In the genomic region with DNA sequence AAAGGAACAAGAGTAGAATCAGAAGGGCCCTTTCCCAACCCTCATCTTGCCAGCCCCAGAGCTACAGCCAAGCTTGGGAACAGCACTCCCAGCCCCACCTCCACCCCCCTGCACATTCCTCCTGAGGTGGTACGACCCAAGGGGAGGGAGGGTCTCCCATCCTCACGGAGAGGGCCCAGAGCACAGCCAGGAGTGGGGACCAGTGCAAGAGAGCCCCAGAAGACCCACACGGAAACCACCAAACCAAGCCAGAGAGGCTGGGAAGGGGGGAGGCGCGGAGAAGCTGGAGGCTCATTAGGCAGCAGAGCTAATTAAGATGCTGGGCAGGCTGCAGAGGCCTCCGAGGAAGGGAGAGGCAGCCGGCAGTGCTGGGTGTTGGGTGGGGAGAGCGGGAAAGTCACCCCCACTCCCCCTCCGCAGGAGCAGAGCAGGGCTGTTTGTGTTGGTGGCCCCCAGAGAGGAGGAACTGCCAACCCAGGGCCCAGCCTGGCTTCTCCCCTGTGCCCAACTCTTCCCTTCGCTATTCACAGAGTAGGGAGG, we compare ENCODE assay signal across 1 cellular context.
TF ChIP-seq lines count a peak whose summit lies in the region.

No MANE protein-coding gene starts in this region.

TF ChIP-seq in HepG2, 621 proteins besides CTCF, POLR2A, EP300 and RAD21:
- TF ChIP-seq NFIB (CRISPR knock-in tag; IDR thresholded peaks at IDR 0.05; ENCODE audit: borderline replicate concordance) (0 out of 2 replicates have a peak, but pooled peaks have one; percentile 53), SP4 (CRISPR knock-in tag; IDR thresholded peaks at IDR 0.05) (peak; percentile 24; the same call in 1 of the 2 replicates), ZSCAN21 (CRISPR knock-in tag; IDR thresholded peaks at IDR 0.05; ENCODE audit: borderline replicate concordance) (no peak), TGIF2 (CRISPR knock-in tag; IDR thresholded peaks at IDR 0.05) (no peak)
- TF ChIP-seq, protein P1, sequence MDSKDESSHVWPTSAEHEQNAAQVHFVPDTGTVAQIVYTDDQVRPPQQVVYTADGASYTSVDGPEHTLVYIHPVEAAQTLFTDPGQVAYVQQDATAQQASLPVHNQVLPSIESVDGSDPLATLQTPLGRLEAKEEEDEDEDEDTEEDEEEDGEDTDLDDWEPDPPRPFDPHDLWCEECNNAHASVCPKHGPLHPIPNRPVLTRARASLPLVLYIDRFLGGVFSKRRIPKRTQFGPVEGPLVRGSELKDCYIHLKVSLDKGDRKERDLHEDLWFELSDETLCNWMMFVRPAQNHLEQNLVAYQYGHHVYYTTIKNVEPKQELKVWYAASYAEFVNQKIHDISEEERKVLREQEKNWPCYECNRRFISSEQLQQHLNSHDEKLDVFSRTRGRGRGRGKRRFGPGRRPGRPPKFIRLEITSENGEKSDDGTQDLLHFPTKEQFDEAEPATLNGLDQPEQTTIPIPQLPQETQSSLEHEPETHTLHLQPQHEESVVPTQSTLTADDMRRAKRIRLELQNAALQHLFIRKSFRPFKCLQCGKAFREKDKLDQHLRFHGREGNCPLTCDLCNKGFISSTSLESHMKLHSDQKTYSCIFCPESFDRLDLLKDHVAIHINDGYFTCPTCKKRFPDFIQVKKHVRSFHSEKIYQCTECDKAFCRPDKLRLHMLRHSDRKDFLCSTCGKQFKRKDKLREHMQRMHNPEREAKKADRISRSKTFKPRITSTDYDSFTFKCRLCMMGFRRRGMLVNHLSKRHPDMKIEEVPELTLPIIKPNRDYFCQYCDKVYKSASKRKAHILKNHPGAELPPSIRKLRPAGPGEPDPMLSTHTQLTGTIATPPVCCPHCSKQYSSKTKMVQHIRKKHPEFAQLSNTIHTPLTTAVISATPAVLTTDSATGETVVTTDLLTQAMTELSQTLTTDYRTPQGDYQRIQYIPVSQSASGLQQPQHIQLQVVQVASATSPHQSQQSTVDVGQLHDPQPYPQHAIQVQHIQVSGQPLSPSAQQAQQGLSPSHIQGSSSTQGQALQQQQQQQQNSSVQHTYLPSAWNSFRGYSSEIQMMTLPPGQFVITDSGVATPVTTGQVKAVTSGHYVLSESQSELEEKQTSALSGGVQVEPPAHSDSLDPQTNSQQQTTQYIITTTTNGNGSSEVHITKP (CRISPR knock-in tag; IDR thresholded peaks at IDR 0.05; ENCODE audit: low read depth): peak; percentile 53; the same call in 1 of the 2 replicates
- TF ChIP-seq, protein P2, sequence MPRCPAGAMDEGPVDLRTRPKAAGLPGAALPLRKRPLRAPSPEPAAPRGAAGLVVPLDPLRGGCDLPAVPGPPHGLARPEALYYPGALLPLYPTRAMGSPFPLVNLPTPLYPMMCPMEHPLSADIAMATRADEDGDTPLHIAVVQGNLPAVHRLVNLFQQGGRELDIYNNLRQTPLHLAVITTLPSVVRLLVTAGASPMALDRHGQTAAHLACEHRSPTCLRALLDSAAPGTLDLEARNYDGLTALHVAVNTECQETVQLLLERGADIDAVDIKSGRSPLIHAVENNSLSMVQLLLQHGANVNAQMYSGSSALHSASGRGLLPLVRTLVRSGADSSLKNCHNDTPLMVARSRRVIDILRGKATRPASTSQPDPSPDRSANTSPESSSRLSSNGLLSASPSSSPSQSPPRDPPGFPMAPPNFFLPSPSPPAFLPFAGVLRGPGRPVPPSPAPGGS (CRISPR knock-in tag; IDR thresholded peaks at IDR 0.05): peak; percentile 33; the same call in 1 of the 2 replicates
- TF ChIP-seq, protein P3, sequence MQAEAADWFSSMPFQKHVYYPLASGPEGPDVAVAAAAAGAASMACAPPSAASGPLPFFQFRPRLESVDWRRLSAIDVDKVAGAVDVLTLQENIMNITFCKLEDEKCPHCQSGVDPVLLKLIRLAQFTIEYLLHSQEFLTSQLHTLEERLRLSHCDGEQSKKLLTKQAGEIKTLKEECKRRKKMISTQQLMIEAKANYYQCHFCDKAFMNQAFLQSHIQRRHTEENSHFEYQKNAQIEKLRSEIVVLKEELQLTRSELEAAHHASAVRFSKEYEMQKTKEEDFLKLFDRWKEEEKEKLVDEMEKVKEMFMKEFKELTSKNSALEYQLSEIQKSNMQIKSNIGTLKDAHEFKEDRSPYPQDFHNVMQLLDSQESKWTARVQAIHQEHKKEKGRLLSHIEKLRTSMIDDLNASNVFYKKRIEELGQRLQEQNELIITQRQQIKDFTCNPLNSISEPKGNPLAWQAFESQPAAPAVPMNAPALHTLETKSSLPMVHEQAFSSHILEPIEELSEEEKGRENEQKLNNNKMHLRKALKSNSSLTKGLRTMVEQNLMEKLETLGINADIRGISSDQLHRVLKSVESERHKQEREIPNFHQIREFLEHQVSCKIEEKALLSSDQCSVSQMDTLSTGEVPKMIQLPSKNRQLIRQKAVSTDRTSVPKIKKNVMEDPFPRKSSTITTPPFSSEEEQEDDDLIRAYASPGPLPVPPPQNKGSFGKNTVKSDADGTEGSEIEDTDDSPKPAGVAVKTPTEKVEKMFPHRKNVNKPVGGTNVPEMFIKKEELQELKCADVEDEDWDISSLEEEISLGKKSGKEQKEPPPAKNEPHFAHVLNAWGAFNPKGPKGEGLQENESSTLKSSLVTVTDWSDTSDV (CRISPR knock-in tag; IDR thresholded peaks at IDR 0.05): 0 out of 2 replicates have a peak, but pooled peaks have one; percentile 33
- TF ChIP-seq, protein P4, sequence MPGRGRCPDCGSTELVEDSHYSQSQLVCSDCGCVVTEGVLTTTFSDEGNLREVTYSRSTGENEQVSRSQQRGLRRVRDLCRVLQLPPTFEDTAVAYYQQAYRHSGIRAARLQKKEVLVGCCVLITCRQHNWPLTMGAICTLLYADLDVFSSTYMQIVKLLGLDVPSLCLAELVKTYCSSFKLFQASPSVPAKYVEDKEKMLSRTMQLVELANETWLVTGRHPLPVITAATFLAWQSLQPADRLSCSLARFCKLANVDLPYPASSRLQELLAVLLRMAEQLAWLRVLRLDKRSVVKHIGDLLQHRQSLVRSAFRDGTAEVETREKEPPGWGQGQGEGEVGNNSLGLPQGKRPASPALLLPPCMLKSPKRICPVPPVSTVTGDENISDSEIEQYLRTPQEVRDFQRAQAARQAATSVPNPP (CRISPR knock-in tag; IDR thresholded peaks at IDR 0.05): no peak
